Comparison of ENCODE assay signal across 32 cellular contexts in genomic region chr15:28915935-28916334, GRCh38.
"Had no signal": no experiment of that assay in that cellular context is flagged by ENCODE, and none has a peak within 500 bp of the region (broad histone marks: within the 10 kb centered on the region; RNA-seq: fewer than 3 reads in every experiment).

No MANE protein-coding gene starts in this region.

- H3K4me3 Mint-ChIP-seq: activated CD4-positive, alpha-beta memory T cell treated with anti-CD3 and anti-CD28 coated beads, Interleukin-2, amount 10 ng/mL, durations not matched to agents 7 days and 5 days; activated CD4-positive, alpha-beta T cell treated with anti-CD3 and anti-CD28 coated beads, Interleukin-2, amount 10 ng/mL, durations not matched to agents 7 days and 5 days; activated naive CD4-positive, alpha-beta T cell treated with anti-CD3 and anti-CD28 coated beads, Interleukin-2, amount 50 U/mL, for 24 hours; stimulated activated naive B cell treated with anti-CD40 and anti-IgM and Interleukin-4, amounts not matched to agents 10 μg/mL and 1 μg/mL and 100 μg/mL, for 72 hours; T-helper 17 cell had no signal

- H3K79me2 ChIP-seq: hepatocyte had no signal

- DNase-seq: activated CD4-positive, alpha-beta memory T cell treated with anti-CD3 and anti-CD28 coated beads, Interleukin-2, amount 10 ng/mL, durations not matched to agents 7 days and 5 days; activated CD4-positive, alpha-beta T cell treated with anti-CD3 and anti-CD28 coated beads, Interleukin-2, amount 10 ng/mL, durations not matched to agents 7 days and 5 days; activated CD4-positive, CD25-positive, alpha-beta regulatory T cell treated with anti-CD3 and anti-CD28 coated beads, Interleukin-2, amount 50 U/mL, for 72 hours; activated CD8-positive, alpha-beta memory T cell treated with anti-CD3 and anti-CD28 coated beads, Interleukin-2, amount 50 U/mL, for 48 hours; activated T-cell treated with anti-CD3 and anti-CD28 coated beads, Interleukin-2, amount 50 U/mL, for 48 hours; anterior cingulate cortex; body of pancreas; cerebellar nuclear complex; effector memory CD4-positive, alpha-beta T cell; erythroblast; islet precursor cell; left ventricle myocardium inferior; mammary epithelial cell; midbrain; naive thymus-derived CD8-positive, alpha-beta T cell; small intestine; stimulated activated CD4-positive, alpha-beta T cell treated with anti-CD3 and anti-CD28 coated beads, Interleukin-1b, Interleukin-23, amount 100 ng/mL, for 48 hours; stimulated activated CD4-positive, alpha-beta T cell treated with anti-CD3 and anti-CD28 coated beads, Interleukin-4, amount 100 ng/mL, for 4 hours; stimulated activated CD8-positive, alpha-beta memory T cell treated with anti-CD3 and anti-CD28 coated beads, Interleukin-4, amount 100 ng/mL, for 48 hours; stimulated activated naive B cell treated with anti-CD40 and anti-IgM and Interleukin-4, amounts not matched to agents 10 μg/mL and 1 μg/mL and 100 μg/mL, for 72 hours; stomach; T-helper 17 cell; T1000; thyroid gland had no signal

- H3K9me3 Mint-ChIP-seq: activated CD4-positive, alpha-beta memory T cell treated with anti-CD3 and anti-CD28 coated beads, Interleukin-2, amount 10 ng/mL, durations not matched to agents 7 days and 5 days; activated CD4-positive, alpha-beta T cell treated with anti-CD3 and anti-CD28 coated beads, Interleukin-2, amount 10 ng/mL, durations not matched to agents 7 days and 5 days; activated naive CD4-positive, alpha-beta T cell treated with anti-CD3 and anti-CD28 coated beads, Interleukin-2, amount 50 U/mL, for 24 hours; activated T-helper 2 cell treated with anti-CD3 and anti-CD28 coated beads, Interferon-gamma antibody, Interleukin-2, Interleukin-4, amounts not matched to agents 10 μg/mL and 5 μg/mL and 100 μg/mL, durations not matched to agents 14 hours and 24 hours and 36 hours; naive thymus-derived CD8-positive, alpha-beta T cell; stimulated activated naive B cell treated with anti-CD40 and anti-IgM and Interleukin-4, amounts not matched to agents 10 μg/mL and 1 μg/mL and 100 μg/mL, for 72 hours had no signal

- H3K4me1 ChIP-seq: gastroesophageal sphincter, left ventricle myocardium inferior, right lobe of liver, stomach, thyroid gland had no signal

- H3K27me3 ChIP-seq: body of pancreas, dorsolateral prefrontal cortex, gastroesophageal sphincter, hepatocyte, right lobe of liver, thyroid gland had no signal

- ATAC-seq: body of pancreas; gastroesophageal sphincter; naive thymus-derived CD8-positive, alpha-beta T cell; SK-N-SH treated with all-trans-retinoic acid at 6 μM for 48 hours; stimulated activated naive B cell treated with anti-CD40 and anti-IgM and Interleukin-4, amounts not matched to agents 10 μg/mL and 1 μg/mL and 100 μg/mL, for 72 hours; T-helper 17 cell had no signal

- H3K36me3 Mint-ChIP-seq: activated naive CD4-positive, alpha-beta T cell treated with anti-CD3 and anti-CD28 coated beads, Interleukin-2, amount 50 U/mL, for 24 hours; naive thymus-derived CD8-positive, alpha-beta T cell; stimulated activated naive B cell treated with anti-CD40 and anti-IgM and Interleukin-4, amounts not matched to agents 10 μg/mL and 1 μg/mL and 100 μg/mL, for 72 hours had no signal

- H2AFZ ChIP-seq: hepatocyte had no signal

- H3K4me3 ChIP-seq: body of pancreas, coronary artery, gastroesophageal sphincter, hepatocyte, left ventricle myocardium inferior, right lobe of liver, stomach, thyroid gland had no signal

- H3K4me2 ChIP-seq: hepatocyte had no signal

- H3K27me3 Mint-ChIP-seq: activated CD4-positive, alpha-beta memory T cell treated with anti-CD3 and anti-CD28 coated beads, Interleukin-2, amount 10 ng/mL, durations not matched to agents 7 days and 5 days; activated CD4-positive, alpha-beta T cell treated with anti-CD3 and anti-CD28 coated beads, Interleukin-2, amount 10 ng/mL, durations not matched to agents 7 days and 5 days; activated naive CD4-positive, alpha-beta T cell treated with anti-CD3 and anti-CD28 coated beads, Interleukin-2, amount 50 U/mL, for 24 hours; naive thymus-derived CD8-positive, alpha-beta T cell had no signal

- H3K4me1 Mint-ChIP-seq: stimulated activated naive B cell treated with anti-CD40 and anti-IgM and Interleukin-4, amounts not matched to agents 10 μg/mL and 1 μg/mL and 100 μg/mL, for 72 hours had no signal

- H3K27ac ChIP-seq: body of pancreas, coronary artery, gastroesophageal sphincter, hepatocyte, left ventricle myocardium inferior, right lobe of liver, stomach, thyroid gland had no signal

- H3K36me3 ChIP-seq: gastroesophageal sphincter, left ventricle myocardium inferior, right lobe of liver, stomach, thyroid gland had no signal

- H3K9me3 ChIP-seq: body of pancreas, gastroesophageal sphincter, left ventricle myocardium inferior, right lobe of liver, stomach, thyroid gland had no signal

- H3K27ac Mint-ChIP-seq: activated CD4-positive, alpha-beta memory T cell treated with anti-CD3 and anti-CD28 coated beads, Interleukin-2, amount 10 ng/mL, durations not matched to agents 7 days and 5 days; activated CD4-positive, alpha-beta T cell treated with anti-CD3 and anti-CD28 coated beads, Interleukin-2, amount 10 ng/mL, durations not matched to agents 7 days and 5 days; activated naive CD4-positive, alpha-beta T cell treated with anti-CD3 and anti-CD28 coated beads, Interleukin-2, amount 50 U/mL, for 24 hours; activated T-helper 2 cell treated with anti-CD3 and anti-CD28 coated beads, Interferon-gamma antibody, Interleukin-2, Interleukin-4, amounts not matched to agents 10 μg/mL and 5 μg/mL and 100 μg/mL, durations not matched to agents 14 hours and 24 hours and 36 hours; stimulated activated naive B cell treated with anti-CD40 and anti-IgM and Interleukin-4, amounts not matched to agents 10 μg/mL and 1 μg/mL and 100 μg/mL, for 72 hours; T-helper 17 cell had no signal
